Comparison of ENCODE assay signal across 12 cellular contexts in genomic region chr4:88018471-88018870, GRCh38. TPM values are rescaled to one million over a fixed set of nuclear protein-coding genes. Genes with fewer than 3 reads are reported as not detected.
DNase-seq lines count a peak whose midpoint lies in the region; ATAC-seq and TF ChIP-seq lines count a peak whose summit lies in the region.
"Had no signal": no experiment of that assay in that cellular context is flagged by ENCODE, and none has a peak within 500 bp of the region (broad histone marks: within the 10 kb centered on the region; RNA-seq: fewer than 3 reads in every experiment).

No MANE protein-coding gene starts in this region.

- no CpG with 5 or more reads among the region's 5 CpGs for WGBS in trophoblast cell (ENCODE audit: extremely low coverage, insufficient coverage, insufficient read length)

- H3K36me3 ChIP-seq in BLaER1 treated with 17β-estradiol and CSF1 and Interleukin-3, amounts not matched to agents 10 nM and 100 nM: peaks cover 33 to 94% (median 88%) of the 10 kb centered on the region in 11 experiments
- H3K36me3 ChIP-seq in trophoblast cell (ENCODE audit: control insufficient read depth in 1 of 2, insufficient read depth in 2 of 2, low read length in 2 of 2): peaks cover 2 to 9% of the 10 kb centered on the region in 2 experiments

- DNase-seq in fibroblast of the conjunctiva (ENCODE audit: low read depth): peak; percentile 24
- no peak for DNase-seq in trophoblast cell
- no peak for DNase-seq in SHP77 (lab: John Stamatoyannopoulos, UW)
- DNase-seq: activated naive CD8-positive, alpha-beta T cell treated with anti-CD3 and anti-CD28 coated beads, Interleukin-2, amount 10 ng/mL, durations not matched to agents 7 days and 5 days; Caco-2; NCI-H2029 had no signal

- no peak overlapping the region for H2BK5ac ChIP-seq in trophoblast cell (ENCODE audit: low read depth, low read length, poor library complexity)

- no peak overlapping the region for H3K23ac ChIP-seq in trophoblast cell (ENCODE audit: low read length)

- H3K4me3 ChIP-seq in BLaER1 treated with 17β-estradiol and CSF1 and Interleukin-3, amounts not matched to agents 10 nM and 100 nM: no peak overlapping the region
- no peak overlapping the region for H3K4me3 ChIP-seq in trophoblast cell (ENCODE audit: low read depth, low read length)

- H3K79me1 ChIP-seq in trophoblast cell (ENCODE audit: low read length): peaks cover 2% of the 10 kb centered on the region

- peak overlapping the region; percentile 51 for H3K18ac ChIP-seq in trophoblast cell (ENCODE audit: low read length)

- H3K4me2 ChIP-seq in BLaER1 treated with 17β-estradiol and CSF1 and Interleukin-3, amounts not matched to agents 10 nM and 100 nM: peak overlapping the region in 8 of 11 experiments; percentile 1 to 32 (median 13); a peak in 7 of 22 replicates
- H3K4me2 ChIP-seq in trophoblast cell (ENCODE audit: low read length): peak overlapping the region; percentile 1

- H4K8ac ChIP-seq in trophoblast cell (ENCODE audit: low read depth, low read length): no peak overlapping the region

- peak overlapping the region; percentile 43 for H2BK12ac ChIP-seq in trophoblast cell (ENCODE audit: low read length)

- H3K14ac ChIP-seq in trophoblast cell (ENCODE audit: low read length): no peak overlapping the region

- no peak overlapping the region for H3K9ac ChIP-seq in BLaER1 treated with 17β-estradiol and CSF1 and Interleukin-3, amounts not matched to agents 10 nM and 100 nM
- H3K9ac ChIP-seq in trophoblast cell (ENCODE audit: low read length): no peak overlapping the region

- no peaks in the 10 kb centered on the region for H3K27me3 ChIP-seq in BLaER1 treated with 17β-estradiol and CSF1 and Interleukin-3, amounts not matched to agents 10 nM and 100 nM
- H3K27me3 ChIP-seq in trophoblast cell (ENCODE audit: insufficient read depth, low read length): no peaks in the 10 kb centered on the region

- H4K20me1 ChIP-seq in BLaER1 treated with 17β-estradiol and CSF1 and Interleukin-3, amounts not matched to agents 10 nM and 100 nM: peaks cover 0 to 61% (median 41%) of the 10 kb centered on the region in 11 experiments; a peak in 13 of 22 replicates

- no peak overlapping the region for H4K12ac ChIP-seq in trophoblast cell (ENCODE audit: low read depth, low read length)

- no peak overlapping the region for H2AK5ac ChIP-seq in trophoblast cell (ENCODE audit: low read length)

- no peaks in the 10 kb centered on the region for H3K79me2 ChIP-seq in trophoblast cell (ENCODE audit: control insufficient read depth, insufficient read depth, low read length, poor library complexity)

- peak overlapping the region; percentile 47 for H3K4ac ChIP-seq in trophoblast cell (ENCODE audit: low read depth, low read length)

- H4K91ac ChIP-seq in trophoblast cell (ENCODE audit: low read depth, low read length): no peak overlapping the region

- 0 out of 22 replicates have a peak overlapping the region, but pooled peaks of 3 of the 11 experiments have one; percentile 4 to 26 (median 18) for H3K27ac ChIP-seq in BLaER1 treated with 17β-estradiol and CSF1 and Interleukin-3, amounts not matched to agents 10 nM and 100 nM
- H3K27ac ChIP-seq in trophoblast cell (ENCODE audit: low read depth, low read length): peak overlapping the region; percentile 43

- peaks cover 0 to 34% (median 18%) of the 10 kb centered on the region in 11 experiments; a peak in 20 of 22 replicates for H3K9me3 ChIP-seq in BLaER1 treated with 17β-estradiol and CSF1 and Interleukin-3, amounts not matched to agents 10 nM and 100 nM (replicated peaks in 1 of 11)
- no peaks in the 10 kb centered on the region for H3K9me3 ChIP-seq in trophoblast cell (ENCODE audit: insufficient read depth, low read depth, low read length)
- H3K9me3 ChIP-seq: Caco-2 had no signal

- H2AFZ ChIP-seq in trophoblast cell (ENCODE audit: insufficient read depth, low read length, poor library complexity): no peak overlapping the region

- ATAC-seq in SK-N-SH treated with all-trans-retinoic acid at 6 μM for 48 hours (no peak; the same call in 2 of the 3 replicates), GM18858 (IDR thresholded peaks at IDR 0.05; ENCODE audit: unreplicated experiment) (no peak), HG03039 (IDR thresholded peaks at IDR 0.05; ENCODE audit: unreplicated experiment) (no peak), GM21717 (IDR thresholded peaks at IDR 0.05; ENCODE audit: unreplicated experiment) (no peak)
- ATAC-seq: left colon had no signal

- H2BK120ac ChIP-seq in trophoblast cell (ENCODE audit: insufficient read depth, low read length, poor library complexity): no peak overlapping the region

- peaks cover 21 to 65% (median 32%) of the 10 kb centered on the region in 10 experiments for H3K4me1 ChIP-seq in BLaER1 treated with 17β-estradiol and CSF1 and Interleukin-3, amounts not matched to agents 10 nM and 100 nM
- H3K4me1 ChIP-seq in trophoblast cell (ENCODE audit: control insufficient read depth in 1 of 2, insufficient read depth in 2 of 2, low read length in 2 of 2): peaks cover 0 to 4% of the 10 kb centered on the region in 2 experiments
- H3K4me1 ChIP-seq: Caco-2 had no signal

TF ChIP-seq in SK-N-SH treated with all-trans-retinoic acid at 6 μM for 48 hours, 23 proteins besides CTCF, POLR2A, EP300 and RAD21:
- TF ChIP-seq CSDC2 (CRISPR knock-in tag; IDR thresholded peaks at IDR 0.05) (0 out of 2 replicates have a peak, but pooled peaks have one; percentile 23), ZFP30 (CRISPR knock-in tag; IDR thresholded peaks at IDR 0.05) (no peak), ZFP3 (CRISPR knock-in tag; IDR thresholded peaks at IDR 0.05) (no peak), ZNF8 (CRISPR knock-in tag; IDR thresholded peaks at IDR 0.05) (no peak)

RNA-seq across cellular contexts. Expression of gene PKD2, which starts 11.0 kb away (rescaled TPM):
- 14.2 and 16.6 TPM in 2 replicates for polyA plus RNA-seq in trophoblast cell (2013)

RNA-seq across cellular contexts. Expression of gene SPP1, which starts 43.0 kb away (rescaled TPM):
- 64.3 and 67.0 TPM in 2 replicates for polyA plus RNA-seq in trophoblast cell (2013)
